In the genomic region with DNA sequence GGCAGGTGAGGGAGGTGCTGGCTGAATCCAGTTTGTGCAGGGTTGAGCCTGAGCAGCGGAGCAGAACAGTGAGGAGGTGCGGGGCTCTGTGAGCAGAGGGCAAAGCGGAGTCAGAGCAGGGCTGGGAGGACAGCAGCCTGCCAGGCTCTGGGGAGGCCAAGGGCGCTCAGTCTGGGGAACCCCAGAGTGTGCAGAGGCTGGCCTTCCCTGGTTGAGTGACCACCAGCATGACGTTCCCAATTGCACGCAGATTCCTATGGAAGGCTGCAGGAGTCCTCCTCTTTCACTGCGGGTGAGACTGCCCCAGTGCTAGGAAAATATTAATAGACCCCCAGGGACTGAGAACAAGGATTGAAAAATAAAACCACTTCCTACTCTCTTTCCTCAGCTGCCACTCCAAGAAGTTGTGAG, we compare ENCODE assay signal across 21 cellular contexts. TPM values are rescaled to one million over a fixed set of nuclear protein-coding genes. Genes with fewer than 3 reads are reported as not detected.
DNase-seq lines count a peak whose midpoint lies in the region; ATAC-seq, FAIRE-seq and TF ChIP-seq lines count a peak whose summit lies in the region.
"Had no signal": no experiment of that assay in that cellular context is flagged by ENCODE, and none has a peak within 500 bp of the region (broad histone marks: within the 10 kb centered on the region; RNA-seq: fewer than 3 reads in every experiment).

No MANE protein-coding gene starts in this region.

- no peak overlapping the region for H3K56ac ChIP-seq in H1 (replicated peaks; ENCODE audit: insufficient read length, low read depth, low read length)

- no peak overlapping the region for H2BK5ac ChIP-seq in H1 (ENCODE audit: low read depth, low read length)

- H3K4me1 ChIP-seq in cardiac muscle cell (ENCODE audit: low read depth) (peaks cover 24% of the 10 kb centered on the region), H1 (replicated peaks in 1 of 4; ENCODE audit: control insufficient read depth in 3 of 4, insufficient read depth in 4 of 4, low read length in 3 of 4) (peaks cover 0 to 2% (median 0%) of the 10 kb centered on the region in 4 experiments; a peak in 3 of 7 replicates), suprapubic skin (peaks cover 17% of the 10 kb centered on the region), uterus (no peaks in the 10 kb centered on the region)
- H3K4me1 ChIP-seq: parathyroid adenoma, transverse colon had no signal

- H3K9me3 ChIP-seq in cardiac muscle cell (ENCODE audit: low read depth), result no peaks in the 10 kb centered on the region
- no peaks in the 10 kb centered on the region for H3K9me3 ChIP-seq in H1 (ENCODE audit: insufficient read depth in 2 of 2, low read depth in 1 of 2, low read length in 1 of 2)
- H3K9me3 ChIP-seq in suprapubic skin, result no peaks in the 10 kb centered on the region
- no peaks in the 10 kb centered on the region for H3K9me3 ChIP-seq in uterus
- H3K9me3 ChIP-seq: adrenal gland, transverse colon had no signal

- H2BK120ac ChIP-seq in H1 (replicated peaks; ENCODE audit: low read depth, low read length), result no peak overlapping the region

- H3K4me3 Mint-ChIP-seq in nephron, result no peak overlapping the region

- peaks cover 71% of the 10 kb centered on the region for H3K4me1 Mint-ChIP-seq in nephron

- H4K5ac ChIP-seq in H1 (ENCODE audit: insufficient read length, low read depth, low read length), result no peak overlapping the region

- TF ChIP-seq EP300 in H1 (IDR thresholded peaks at IDR 0.05; ENCODE audit: borderline replicate concordance in 1 of 2, low read depth in 2 of 2, low read length in 2 of 2) (no peak), suprapubic skin (IDR thresholded peaks at IDR 0.05) (no peak)

- TF ChIP-seq CTCF in cardiac muscle cell (IDR thresholded peaks at IDR 0.05; ENCODE audit: low read depth, low read length) (no peak), H1 (IDR thresholded peaks at IDR 0.05; ENCODE audit: control extremely low read depth in 1 of 3, insufficient read depth in 1 of 3, low read depth in 1 of 3, low read length in 3 of 3) (no peak), nephron (IDR thresholded peaks at IDR 0.05; ENCODE audit: unreplicated experiment in 3 of 3) (no peak), suprapubic skin (IDR thresholded peaks at IDR 0.05) (no peak), uterus (IDR thresholded peaks at IDR 0.05) (no peak)

- H4K91ac ChIP-seq in H1 (replicated peaks; ENCODE audit: insufficient read length, low read length), result no peak overlapping the region

- peak overlapping the region; percentile 57 to 89 (median 65) for H3K27ac Mint-ChIP-seq in nephron
- H3K27ac Mint-ChIP-seq: activated T-helper 2 cell treated with anti-CD3 and anti-CD28 coated beads, Interferon-gamma antibody, Interleukin-2, Interleukin-4, amounts not matched to agents 10 μg/mL and 5 μg/mL and 100 μg/mL, durations not matched to agents 14 hours and 24 hours and 36 hours had no signal

- no peak for TF ChIP-seq POLR2A in H1 (IDR thresholded peaks at IDR 0.05; ENCODE audit: control extremely low read depth in 1 of 2, low read depth in 2 of 2, low read length in 2 of 2)
- no peak for TF ChIP-seq POLR2A in suprapubic skin (IDR thresholded peaks at IDR 0.05)
- no peak for TF ChIP-seq POLR2A in uterus (IDR thresholded peaks at IDR 0.05)

- H2AK5ac ChIP-seq in H1 (ENCODE audit: low read depth, low read length), result no peak overlapping the region

- peaks cover 2% of the 10 kb centered on the region; the same call in 1 of the 2 replicates for H3K79me1 ChIP-seq in H1 (ENCODE audit: low read depth, low read length)

- H3K23ac ChIP-seq in H1 (ENCODE audit: insufficient read length), result no peak overlapping the region

- no peak overlapping the region for H3K9ac ChIP-seq in H1 (replicated peaks in 1 of 4; ENCODE audit: extremely low read depth in 1 of 4, low read depth in 3 of 4, low read length in 3 of 4)
- H3K9ac ChIP-seq: parathyroid adenoma had no signal

- H2BK15ac ChIP-seq in H1 (ENCODE audit: low read length), result no peak overlapping the region

- H3K4ac ChIP-seq in H1 (replicated peaks; ENCODE audit: insufficient read length, low read depth, low read length), result no peak overlapping the region

- H4K20me1 ChIP-seq in H1 (replicated peaks in 1 of 2; ENCODE audit: control insufficient read depth in 1 of 2, insufficient read depth in 2 of 2, low read length in 2 of 2), result peaks cover 0 to 4% of the 10 kb centered on the region in 2 experiments

- H3K27me3 ChIP-seq in cardiac muscle cell (no peaks in the 10 kb centered on the region), H1 (replicated peaks in 1 of 4; ENCODE audit: control insufficient read depth in 3 of 4, extremely low read depth in 1 of 4, insufficient read depth in 3 of 4, low read length in 3 of 4) (no peaks in the 10 kb centered on the region; a peak in 1 of 7 replicates), suprapubic skin (no peaks in the 10 kb centered on the region), uterus (no peaks in the 10 kb centered on the region)
- H3K27me3 ChIP-seq: adrenal gland, transverse colon had no signal

- 97% methylated on average over 7 of the region's 7 CpGs; no CpG with 5 or more reads in 1 of the 2 experiments for WGBS in H1 (ENCODE audit: extremely low coverage in 1 of 2, insufficient coverage in 1 of 2, insufficient read length in 1 of 2, insufficient replicate concordance in 2 of 2, low coverage in 1 of 2, low lambda C conversion rate in 2 of 2, missing lambda C conversion rate in 1 of 2), 2 experiments
- 75% methylated on average over 7 of the region's 7 CpGs for WGBS in suprapubic skin

- intact Hi-C loops in left cardiac atrium (cut with DNase I) (no loop called here), uterus (cut with DNase I; ENCODE audit: low total_unique reads) (no loop called here)

- ATAC-seq in left cardiac atrium (no peak), HG02623 (IDR thresholded peaks at IDR 0.05; ENCODE audit: unreplicated experiment) (no peak)
- ATAC-seq: GM12878 had no signal

- H2BK12ac ChIP-seq in H1 (ENCODE audit: low read depth, low read length), result no peak overlapping the region

- H3K4me3 ChIP-seq in cardiac muscle cell (no peak overlapping the region), H1 (ENCODE audit: extremely low read depth in 1 of 4, insufficient read depth in 2 of 4, low read depth in 3 of 4, low read length in 4 of 4) (no peak overlapping the region), suprapubic skin (no peak overlapping the region), uterus (no peak overlapping the region)
- H3K4me3 ChIP-seq: adrenal gland, GM12878, transverse colon had no signal

- H3K27ac ChIP-seq in cardiac muscle cell (peak overlapping the region; percentile 45), H1 (ENCODE audit: low read depth, low read length) (no peak overlapping the region; the same call in 1 of the 2 replicates), suprapubic skin (peak overlapping the region; percentile 5), uterus (no peak overlapping the region)
- H3K27ac ChIP-seq: C4-2B, parathyroid adenoma, transverse colon had no signal

- H3K36me3 ChIP-seq in cardiac muscle cell (no peaks in the 10 kb centered on the region), H1 (ENCODE audit: control insufficient read depth in 2 of 4, insufficient read depth in 4 of 4, low read length in 3 of 4) (no peaks in the 10 kb centered on the region), suprapubic skin (no peaks in the 10 kb centered on the region), uterus (no peaks in the 10 kb centered on the region)
- H3K36me3 ChIP-seq: adrenal gland, transverse colon had no signal

- TF ChIP-seq RAD21 in H1 (IDR thresholded peaks at IDR 0.05 in 1 of 2, conservative IDR thresholded peaks at IDR 0.05 in 1 of 2; ENCODE audit: low read depth in 2 of 2, low read length in 2 of 2), result no peak

- no peak for FAIRE-seq in H1 (lab: Jason Lieb, UNC)
- FAIRE-seq: A204.1, endothelial cell of umbilical vein, G401.6, GM12878 had no signal

- no peaks in the 10 kb centered on the region for H3K27me3 Mint-ChIP-seq in nephron (ENCODE audit: low read depth)

- H3K9me3 Mint-ChIP-seq in nephron, result no peaks in the 10 kb centered on the region
- H3K9me3 Mint-ChIP-seq: activated T-helper 2 cell treated with anti-CD3 and anti-CD28 coated beads, Interferon-gamma antibody, Interleukin-2, Interleukin-4, amounts not matched to agents 10 μg/mL and 5 μg/mL and 100 μg/mL, durations not matched to agents 14 hours and 24 hours and 36 hours had no signal

- no peaks in the 10 kb centered on the region for H3K23me2 ChIP-seq in H1 (ENCODE audit: low read depth, low read length)

- peak overlapping the region; percentile 45 for H4K8ac ChIP-seq in H1 (ENCODE audit: extremely low read depth, insufficient read depth, low read length)

- POLR2A ChIA-PET in H1 (lab: Charles Lee; ENCODE audit: partially characterized antibody), result no interaction called here

- DNase-seq in cardiac muscle cell (ENCODE audit: low read depth in 1 of 2, low spot score in 1 of 2) (no peak), left cardiac atrium (no peak), H1 (ENCODE audit: low read depth in 1 of 2, low spot score in 2 of 2) (no peak), suprapubic skin (ENCODE audit: low spot score in 2 of 2) (no peak), uterus (no peak), germinal center (ENCODE audit: low spot score) (no peak)
- DNase-seq: adrenal gland; NCI-H1436; NCI-H446 treated with DMSO at 0.1 percent for 48 hours; stimulated activated CD4-positive, alpha-beta T cell treated with anti-CD3 and anti-CD28 coated beads, Interleukin-12 subunit alpha, Interleukin-12 subunit beta, amount 100 ng/mL, for 4 hours; transverse colon had no signal

- no peak overlapping the region for H2BK20ac ChIP-seq in H1 (ENCODE audit: low read length)

- H3K36me3 Mint-ChIP-seq in nephron (ENCODE audit: low read depth), result peaks cover 7% of the 10 kb centered on the region

- H3K14ac ChIP-seq in H1 (ENCODE audit: insufficient read length), result no peak overlapping the region

- H3K4me2 ChIP-seq in H1 (ENCODE audit: insufficient read depth in 1 of 2, low read depth in 2 of 2, low read length in 2 of 2), result no peak overlapping the region

- H2AFZ ChIP-seq in H1 (ENCODE audit: low read length), result no peak overlapping the region
- H2AFZ ChIP-seq: parathyroid adenoma had no signal

- no peaks in the 10 kb centered on the region for H3K79me2 ChIP-seq in H1 (ENCODE audit: control insufficient read depth in 1 of 2, insufficient read depth in 2 of 2, low read length in 2 of 2)

- CTCF ChIA-PET in H1 (lab: Charles Lee; ENCODE audit: partially characterized antibody), result interaction anchor here (0.9 kb wide), 1 partner anchor 57 kb away, joined by 4 read pairs; no protein-coding TSS in a partner anchor

- H3K18ac ChIP-seq in H1 (ENCODE audit: extremely low read depth, low read length), result no peak overlapping the region

RNA-seq across cellular contexts. Expression of a gene that starts 13.2 kb away (rescaled TPM):
- 68.6 and 92.6 TPM in 2 replicates for total RNA-seq in cardiac muscle cell
- polyA plus RNA-seq in cardiac muscle cell, result 66.5 and 105 TPM in 2 replicates
- 100 to 1,000 TPM; 213 to 242 TPM for total RNA-seq in left cardiac atrium
- total RNA-seq in H1 (2021; fragmentation: NEBNext Ultra II Directional; extraction: Animal tissue kit (Norgen Biotek cat#: 25700)), result 15.6 and 16.2 TPM in 2 replicates
- 10.6 and 15.1 TPM in 2 replicates for polyA plus RNA-seq in H1 (2011; rRNA removed)
- polyA plus RNA-seq in H1 (2011; cell fraction: cytosol; rRNA removed), result 10.6 TPM
- 12.2 TPM for polyA plus RNA-seq in H1 (2011; cell fraction: nucleus; rRNA removed)
- polyA plus RNA-seq in H1 (2012, experiment 1 of 2), result 10.5 to 14.7 TPM (median 12.3 TPM) in 4 replicates
- 4.4 TPM for polyA plus RNA-seq in H1 (2012, experiment 2 of 2)
- polyA plus RNA-seq in H1 (2013, experiment 1 of 2), result 10.0 TPM
- polyA plus RNA-seq in H1 (2013, experiment 2 of 2), result 9.6 TPM
- 14.3 and 17.3 TPM in 2 replicates for polyA minus RNA-seq in H1 (2011; rRNA and poly(A)+ RNA removed)
- 4.1 TPM for polyA minus RNA-seq in H1 (2011; cell fraction: cytosol; rRNA and poly(A)+ RNA removed)
- polyA minus RNA-seq in H1 (2011; cell fraction: nucleus; rRNA and poly(A)+ RNA removed), result 9.0 TPM
- total RNA-seq in suprapubic skin, result 10 to 100 TPM; 10.1 to 39.8 (median 20.1) TPM
- total RNA-seq in uterus, result 10 to 100 TPM; 13.8 to 83.0 (median 46.8) TPM
- total RNA-seq: activated T-helper 2 cell treated with anti-CD3 and anti-CD28 coated beads, Interferon-gamma antibody, Interleukin-2, Interleukin-4, amounts not matched to agents 10 μg/mL and 5 μg/mL and 100 μg/mL, durations not matched to agents 14 hours and 24 hours and 36 hours had no signal

RNA-seq across cellular contexts. Expression of a gene that starts 31.9 kb away (rescaled TPM):
- total RNA-seq in cardiac muscle cell (4.8 and 5.1 TPM in 2 replicates), left cardiac atrium (not detected), suprapubic skin (under 1 TPM in 1 of 4 donors, not detected in 3; 0.38 TPM), uterus (1 to 10 TPM in 2 of 4 donors, not detected in 2; 1.3 to 5.0 TPM)
- polyA plus RNA-seq in cardiac muscle cell (2.9 and 4.9 TPM in 2 replicates), H1 (2011; rRNA removed) (0.11 TPM in 1 of 2 replicates, not detected in the other)
- not detected in 2 replicates for total RNA-seq in H1 (2021; fragmentation: NEBNext Ultra II Directional; extraction: Animal tissue kit (Norgen Biotek cat#: 25700))
- 0.35 TPM for polyA plus RNA-seq in H1 (2011; cell fraction: cytosol; rRNA removed)
- polyA plus RNA-seq in H1 (2011; cell fraction: nucleus; rRNA removed), result 0.74 TPM
- 0.23 to 0.76 TPM (median 0.30 TPM) in 4 replicates for polyA plus RNA-seq in H1 (2012, experiment 1 of 2)
- not detected for polyA plus RNA-seq in H1 (2012, experiment 2 of 2)
- polyA plus RNA-seq in H1 (2013, experiment 1 of 2), result 0.20 TPM
- 0.11 TPM for polyA plus RNA-seq in H1 (2013, experiment 2 of 2)
- 0.54 and 1.4 TPM in 2 replicates for polyA minus RNA-seq in H1 (2011; rRNA and poly(A)+ RNA removed)
- polyA minus RNA-seq in H1 (2011; cell fraction: cytosol; rRNA and poly(A)+ RNA removed), result not detected
- 1.2 TPM for polyA minus RNA-seq in H1 (2011; cell fraction: nucleus; rRNA and poly(A)+ RNA removed)
- total RNA-seq: endothelial cell of umbilical vein, GM12878, RPMI7951, transverse colon had no signal

Comparison
In these comparisons a context has a peak if more than half of its experiments do, and no peak if none do; other contexts are left out.
1. H3K27ac ChIP-seq: peak in cardiac muscle cell (single experiment) and suprapubic skin (single experiment); none in H1 (single experiment) and uterus (0 of 2).